1 cellular context compared by ENCODE assay signal in the genomic region with DNA sequence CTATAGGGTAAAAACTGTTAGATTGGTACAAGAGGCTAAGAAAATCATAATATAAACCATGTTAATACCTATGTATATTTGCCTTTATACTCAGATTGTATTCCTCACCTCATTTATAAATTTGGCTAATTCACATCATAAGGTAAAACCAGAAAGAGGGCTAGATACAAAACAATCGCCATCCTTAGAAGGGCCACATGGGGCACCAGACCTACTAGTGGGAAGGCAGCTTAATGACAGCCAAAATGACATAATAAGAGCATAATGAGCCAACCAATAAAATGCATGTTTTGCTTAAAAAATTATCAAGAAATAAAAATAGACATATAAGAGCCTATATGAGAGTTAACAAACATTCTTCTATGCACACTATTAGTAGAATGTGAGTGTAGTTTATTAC.
TF ChIP-seq lines count a peak whose summit lies in the region.

No MANE protein-coding gene starts in this region.

TF ChIP-seq in GM23338, 12 proteins besides CTCF, POLR2A, EP300 and RAD21 (continued from another document):
- TF ChIP-seq, protein P1, sequence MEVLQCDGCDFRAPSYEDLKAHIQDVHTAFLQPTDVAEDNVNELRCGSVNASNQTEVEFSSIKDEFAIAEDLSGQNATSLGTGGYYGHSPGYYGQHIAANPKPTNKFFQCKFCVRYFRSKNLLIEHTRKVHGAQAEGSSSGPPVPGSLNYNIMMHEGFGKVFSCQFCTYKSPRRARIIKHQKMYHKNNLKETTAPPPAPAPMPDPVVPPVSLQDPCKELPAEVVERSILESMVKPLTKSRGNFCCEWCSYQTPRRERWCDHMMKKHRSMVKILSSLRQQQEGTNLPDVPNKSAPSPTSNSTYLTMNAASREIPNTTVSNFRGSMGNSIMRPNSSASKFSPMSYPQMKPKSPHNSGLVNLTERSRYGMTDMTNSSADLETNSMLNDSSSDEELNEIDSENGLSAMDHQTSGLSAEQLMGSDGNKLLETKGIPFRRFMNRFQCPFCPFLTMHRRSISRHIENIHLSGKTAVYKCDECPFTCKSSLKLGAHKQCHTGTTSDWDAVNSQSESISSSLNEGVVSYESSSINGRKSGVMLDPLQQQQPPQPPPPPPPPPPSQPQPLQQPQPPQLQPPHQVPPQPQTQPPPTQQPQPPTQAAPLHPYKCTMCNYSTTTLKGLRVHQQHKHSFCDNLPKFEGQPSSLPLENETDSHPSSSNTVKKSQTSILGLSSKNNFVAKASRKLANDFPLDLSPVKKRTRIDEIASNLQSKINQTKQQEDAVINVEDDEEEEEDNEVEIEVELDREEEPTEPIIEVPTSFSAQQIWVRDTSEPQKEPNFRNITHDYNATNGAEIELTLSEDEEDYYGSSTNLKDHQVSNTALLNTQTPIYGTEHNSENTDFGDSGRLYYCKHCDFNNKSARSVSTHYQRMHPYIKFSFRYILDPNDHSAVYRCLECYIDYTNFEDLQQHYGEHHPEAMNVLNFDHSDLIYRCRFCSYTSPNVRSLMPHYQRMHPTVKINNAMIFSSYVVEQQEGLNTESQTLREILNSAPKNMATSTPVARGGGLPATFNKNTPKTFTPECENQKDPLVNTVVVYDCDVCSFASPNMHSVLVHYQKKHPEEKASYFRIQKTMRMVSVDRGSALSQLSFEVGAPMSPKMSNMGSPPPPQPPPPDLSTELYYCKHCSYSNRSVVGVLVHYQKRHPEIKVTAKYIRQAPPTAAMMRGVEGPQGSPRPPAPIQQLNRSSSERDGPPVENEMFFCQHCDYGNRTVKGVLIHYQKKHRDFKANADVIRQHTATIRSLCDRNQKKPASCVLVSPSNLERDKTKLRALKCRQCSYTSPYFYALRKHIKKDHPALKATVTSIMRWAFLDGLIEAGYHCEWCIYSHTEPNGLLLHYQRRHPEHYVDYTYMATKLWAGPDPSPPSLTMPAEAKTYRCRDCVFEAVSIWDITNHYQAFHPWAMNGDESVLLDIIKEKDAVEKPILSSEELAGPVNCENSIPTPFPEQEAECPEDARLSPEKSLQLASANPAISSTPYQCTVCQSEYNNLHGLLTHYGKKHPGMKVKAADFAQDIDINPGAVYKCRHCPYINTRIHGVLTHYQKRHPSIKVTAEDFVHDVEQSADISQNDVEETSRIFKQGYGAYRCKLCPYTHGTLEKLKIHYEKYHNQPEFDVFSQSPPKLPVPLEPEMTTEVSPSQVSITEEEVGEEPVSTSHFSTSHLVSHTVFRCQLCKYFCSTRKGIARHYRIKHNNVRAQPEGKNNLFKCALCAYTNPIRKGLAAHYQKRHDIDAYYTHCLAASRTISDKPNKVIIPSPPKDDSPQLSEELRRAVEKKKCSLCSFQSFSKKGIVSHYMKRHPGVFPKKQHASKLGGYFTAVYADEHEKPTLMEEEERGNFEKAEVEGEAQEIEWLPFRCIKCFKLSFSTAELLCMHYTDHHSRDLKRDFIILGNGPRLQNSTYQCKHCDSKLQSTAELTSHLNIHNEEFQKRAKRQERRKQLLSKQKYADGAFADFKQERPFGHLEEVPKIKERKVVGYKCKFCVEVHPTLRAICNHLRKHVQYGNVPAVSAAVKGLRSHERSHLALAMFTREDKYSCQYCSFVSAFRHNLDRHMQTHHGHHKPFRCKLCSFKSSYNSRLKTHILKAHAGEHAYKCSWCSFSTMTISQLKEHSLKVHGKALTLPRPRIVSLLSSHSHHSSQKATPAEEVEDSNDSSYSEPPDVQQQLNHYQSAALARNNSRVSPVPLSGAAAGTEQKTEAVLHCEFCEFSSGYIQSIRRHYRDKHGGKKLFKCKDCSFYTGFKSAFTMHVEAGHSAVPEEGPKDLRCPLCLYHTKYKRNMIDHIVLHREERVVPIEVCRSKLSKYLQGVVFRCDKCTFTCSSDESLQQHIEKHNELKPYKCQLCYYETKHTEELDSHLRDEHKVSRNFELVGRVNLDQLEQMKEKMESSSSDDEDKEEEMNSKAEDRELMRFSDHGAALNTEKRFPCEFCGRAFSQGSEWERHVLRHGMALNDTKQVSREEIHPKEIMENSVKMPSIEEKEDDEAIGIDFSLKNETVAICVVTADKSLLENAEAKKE (CRISPR knock-in tag; IDR thresholded peaks at IDR 0.05), result no peak
- no peak for TF ChIP-seq POLR2AphosphoS5 (IDR thresholded peaks at IDR 0.05; ENCODE audit: low read depth)
- no peak for TF ChIP-seq EZH2 (IDR thresholded peaks at IDR 0.05; ENCODE audit: low read depth, unreplicated experiment)
- TF ChIP-seq JUNB (IDR thresholded peaks at IDR 0.05; ENCODE audit: unreplicated experiment), result no peak
- TF ChIP-seq NANOG (IDR thresholded peaks at IDR 0.05; ENCODE audit: borderline replicate concordance), result no peak
- TF ChIP-seq ZNF331 (CRISPR knock-in tag; IDR thresholded peaks at IDR 0.05; ENCODE audit: low read depth), result no peak
- TF ChIP-seq, protein P2, sequence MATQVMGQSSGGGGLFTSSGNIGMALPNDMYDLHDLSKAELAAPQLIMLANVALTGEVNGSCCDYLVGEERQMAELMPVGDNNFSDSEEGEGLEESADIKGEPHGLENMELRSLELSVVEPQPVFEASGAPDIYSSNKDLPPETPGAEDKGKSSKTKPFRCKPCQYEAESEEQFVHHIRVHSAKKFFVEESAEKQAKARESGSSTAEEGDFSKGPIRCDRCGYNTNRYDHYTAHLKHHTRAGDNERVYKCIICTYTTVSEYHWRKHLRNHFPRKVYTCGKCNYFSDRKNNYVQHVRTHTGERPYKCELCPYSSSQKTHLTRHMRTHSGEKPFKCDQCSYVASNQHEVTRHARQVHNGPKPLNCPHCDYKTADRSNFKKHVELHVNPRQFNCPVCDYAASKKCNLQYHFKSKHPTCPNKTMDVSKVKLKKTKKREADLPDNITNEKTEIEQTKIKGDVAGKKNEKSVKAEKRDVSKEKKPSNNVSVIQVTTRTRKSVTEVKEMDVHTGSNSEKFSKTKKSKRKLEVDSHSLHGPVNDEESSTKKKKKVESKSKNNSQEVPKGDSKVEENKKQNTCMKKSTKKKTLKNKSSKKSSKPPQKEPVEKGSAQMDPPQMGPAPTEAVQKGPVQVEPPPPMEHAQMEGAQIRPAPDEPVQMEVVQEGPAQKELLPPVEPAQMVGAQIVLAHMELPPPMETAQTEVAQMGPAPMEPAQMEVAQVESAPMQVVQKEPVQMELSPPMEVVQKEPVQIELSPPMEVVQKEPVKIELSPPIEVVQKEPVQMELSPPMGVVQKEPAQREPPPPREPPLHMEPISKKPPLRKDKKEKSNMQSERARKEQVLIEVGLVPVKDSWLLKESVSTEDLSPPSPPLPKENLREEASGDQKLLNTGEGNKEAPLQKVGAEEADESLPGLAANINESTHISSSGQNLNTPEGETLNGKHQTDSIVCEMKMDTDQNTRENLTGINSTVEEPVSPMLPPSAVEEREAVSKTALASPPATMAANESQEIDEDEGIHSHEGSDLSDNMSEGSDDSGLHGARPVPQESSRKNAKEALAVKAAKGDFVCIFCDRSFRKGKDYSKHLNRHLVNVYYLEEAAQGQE (IDR thresholded peaks at IDR 0.05; ENCODE audit: unreplicated experiment), result no peak
- TF ChIP-seq, protein P3, sequence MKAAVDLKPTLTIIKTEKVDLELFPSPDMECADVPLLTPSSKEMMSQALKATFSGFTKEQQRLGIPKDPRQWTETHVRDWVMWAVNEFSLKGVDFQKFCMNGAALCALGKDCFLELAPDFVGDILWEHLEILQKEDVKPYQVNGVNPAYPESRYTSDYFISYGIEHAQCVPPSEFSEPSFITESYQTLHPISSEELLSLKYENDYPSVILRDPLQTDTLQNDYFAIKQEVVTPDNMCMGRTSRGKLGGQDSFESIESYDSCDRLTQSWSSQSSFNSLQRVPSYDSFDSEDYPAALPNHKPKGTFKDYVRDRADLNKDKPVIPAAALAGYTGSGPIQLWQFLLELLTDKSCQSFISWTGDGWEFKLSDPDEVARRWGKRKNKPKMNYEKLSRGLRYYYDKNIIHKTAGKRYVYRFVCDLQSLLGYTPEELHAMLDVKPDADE (IDR thresholded peaks at IDR 0.05), result no peak
- no peak for TF ChIP-seq CREB1 (CRISPR knock-in tag; IDR thresholded peaks at IDR 0.05; ENCODE audit: low read depth)
- no peak for TF ChIP-seq ZNF114 (CRISPR knock-in tag; IDR thresholded peaks at IDR 0.05)
